In genomic region chr1:39798859-39799769, GRCh38 we compare ENCODE assay signal across 8 cellular contexts. TPM values are rescaled to one million over a fixed set of nuclear protein-coding genes. Genes with fewer than 3 reads are reported as not detected.
DNase-seq lines count a peak whose midpoint lies in the region; ATAC-seq and TF ChIP-seq lines count a peak whose summit lies in the region.
"Not testable (repeated sequence)": the region's sequence is repeated elsewhere in the genome, so short reads cannot be mapped to it uniquely, and the experiment has no call there.

No MANE protein-coding gene starts in this region.

- H3K27ac Mint-ChIP-seq in activated naive CD4-positive, alpha-beta T cell treated with anti-CD3 and anti-CD28 coated beads, Interleukin-2, amount 50 U/mL, for 72 hours = peak overlapping the region in 1 of 2 donors; percentile 95

- DNase-seq in NAMALWA (ENCODE audit: low spot score) (peak; percentile 98), T-helper 1 cell (peak; percentile 76 to 93 (median 85)), right atrium auricular region (ENCODE audit: low spot score) (peak; percentile 79), sciatic nerve (ENCODE audit: low spot score) (peak; percentile 84), aorta (peak; percentile 86 to 89)
- peak; percentile 37 to 79 for DNase-seq in activated naive CD4-positive, alpha-beta T cell treated with anti-CD3 and anti-CD28 coated beads, Interleukin-2, amount 50 U/mL, for 72 hours (ENCODE audit: low spot score in 2 of 2)

- not testable (repeated sequence) for H3K4me1 ChIP-seq in right atrium auricular region; aorta (ENCODE audit: control insufficient read depth in 1 of 2, insufficient read depth in 2 of 2, low read length in 2 of 2)

- ATAC-seq in GM18502 (IDR thresholded peaks at IDR 0.05; ENCODE audit: poor library complexity, unreplicated experiment) = peak; percentile 82
- peak; percentile 80 for ATAC-seq in HG02623 (IDR thresholded peaks at IDR 0.05; ENCODE audit: unreplicated experiment)
- peak; percentile 64 to 91 for ATAC-seq in activated naive CD4-positive, alpha-beta T cell treated with anti-CD3 and anti-CD28 coated beads, Interleukin-2, amount 50 U/mL, for 72 hours
- ATAC-seq in sciatic nerve = peak; percentile 90
- ATAC-seq in aorta (ENCODE audit: low FRiP score) = peak; percentile 50

- intact Hi-C loops in sciatic nerve (cut with DNase I); aorta (cut with DNase I): not testable (repeated sequence)

- not testable (repeated sequence) for H3K36me3 ChIP-seq in right atrium auricular region; aorta (ENCODE audit: control insufficient read depth in 1 of 2, insufficient read depth in 2 of 2, low read length in 1 of 2)

- H3K4me3 ChIP-seq in right atrium auricular region = peak overlapping the region in 1 of 2 donors; percentile 21
- not testable (repeated sequence) for H3K4me3 ChIP-seq in aorta (ENCODE audit: low read length in 2 of 2)

- H3K9me3 ChIP-seq in right atrium auricular region; aorta (ENCODE audit: control insufficient read depth, low read length): not testable (repeated sequence)

- H3K36me3 Mint-ChIP-seq in activated naive CD4-positive, alpha-beta T cell treated with anti-CD3 and anti-CD28 coated beads, Interleukin-2, amount 50 U/mL, for 72 hours = not testable (repeated sequence)

- H3K9me3 Mint-ChIP-seq in activated naive CD4-positive, alpha-beta T cell treated with anti-CD3 and anti-CD28 coated beads, Interleukin-2, amount 50 U/mL, for 72 hours = not testable (repeated sequence)

- TF ChIP-seq CTCF in right atrium auricular region (IDR thresholded peaks at IDR 0.05) = not testable (repeated sequence)

- not testable (repeated sequence) for H3K27me3 ChIP-seq in right atrium auricular region; aorta (ENCODE audit: control insufficient read depth in 1 of 2, insufficient read depth in 2 of 2, low read length in 1 of 2)

- 49 to 54% methylated on average over 22 to 23 of the region's 26 CpGs for WGBS in aorta, 2 donors

- H3K27ac ChIP-seq in right atrium auricular region; aorta (ENCODE audit: low read depth in 1 of 2, low read length in 2 of 2): not testable (repeated sequence)

RNA-seq across cellular contexts. Expression of gene BMP8B, which starts 10.4 kb away (rescaled TPM):
- total RNA-seq in activated naive CD4-positive, alpha-beta T cell treated with anti-CD3 and anti-CD28 coated beads, Interleukin-2, amount 50 U/mL, for 72 hours = under 1 TPM; 0.11 to 0.84 TPM
- total RNA-seq in right atrium auricular region (under 1 TPM; 0.22 to 0.63 TPM), sciatic nerve (40.2 TPM), aorta (1 to 10 TPM in 1 of 2 donors, under 1 TPM in 1; 0.81 to 1.4 TPM)
- 1 to 10 TPM in 1 of 2 donors, under 1 TPM in 1; 0.03 to 1.0 TPM for polyA plus RNA-seq in aorta

RNA-seq across cellular contexts. Expression of gene OXCT2, which starts 28.0 kb away (rescaled TPM):
- 1 to 10 TPM; 1.2 to 2.9 TPM for total RNA-seq in activated naive CD4-positive, alpha-beta T cell treated with anti-CD3 and anti-CD28 coated beads, Interleukin-2, amount 50 U/mL, for 72 hours
- total RNA-seq in right atrium auricular region (1 to 10 TPM; 3.6 to 4.9 TPM), sciatic nerve (8.5 TPM), aorta (1 to 10 TPM in 1 of 2 donors, not detected in 1; 1.3 TPM)
- under 1 TPM in 1 of 2 donors, not detected in 1; 0.08 TPM for polyA plus RNA-seq in aorta

Comparison
In these comparisons a context has a peak if more than half of its experiments do, and no peak if none do; other contexts are left out.
1. RNA of gene BMP8B, which starts 10.4 kb away (total RNA-seq): 40.2 TPM in sciatic nerve (single experiment); 0.81 to 1.4 TPM in aorta, 0.11 to 0.84 TPM in activated naive CD4-positive, alpha-beta T cell treated with anti-CD3 and anti-CD28 coated beads, Interleukin-2, amount 50 U/mL, for 72 hours and 0.22 to 0.63 TPM in right atrium auricular region; every median in the first group is over 10 times any median in the second.
2. Peak in every context shown above with its lines, with median percentiles within 50 percentile points of each other: ATAC-seq and DNase-seq.